16 cellular contexts compared by ENCODE assay signal in genomic region chr3:143511174-143511879, GRCh38.
DNase-seq lines count a peak whose midpoint lies in the region; ATAC-seq and TF ChIP-seq lines count a peak whose summit lies in the region.
"Had no signal": no experiment of that assay in that cellular context is flagged by ENCODE, and none has a peak within 500 bp of the region (broad histone marks: within the 10 kb centered on the region; RNA-seq: fewer than 3 reads in every experiment).

No MANE protein-coding gene starts in this region.

- H3K27ac ChIP-seq in Karpas-422 (ENCODE audit: low read length) (no peak overlapping the region), thyroid gland (no peak overlapping the region)
- H3K27ac ChIP-seq: BLaER1 treated with 17β-estradiol and CSF1 and Interleukin-3, amounts not matched to agents 10 nM and 100 nM; GM23248; HL-60 had no signal

- intact Hi-C loops in mucosa of descending colon (cut with DNase I, micrococcal nuclease) = loop anchor here in 1 of 2 donors (5.0 kb wide), 1 partner anchor 71 kb away; no protein-coding TSS in a partner anchor
- intact Hi-C loops in thyroid gland (cut with DNase I) = no loop called here
- intact Hi-C loops in activated CD4-positive, alpha-beta T cell treated with anti-CD3 and anti-CD28 coated beads for 36 hours (cut with DNase I, micrococcal nuclease) = no loop called here

- DNase-seq in DMS53 (lab: John Stamatoyannopoulos, UW) (peak; percentile 52), Karpas-422 (no peak), mucosa of descending colon (no peak), thyroid gland (peak; percentile 41 to 50), NCI-H2029 treated with DMSO at 0.1 percent for 48 hours (lab: John Stamatoyannopoulos, UW) (no peak), activated T-cell treated with anti-CD3 and anti-CD28 coated beads for 4 hours (no peak)
- DNase-seq in activated CD4-positive, alpha-beta T cell treated with anti-CD3 and anti-CD28 coated beads for 36 hours = no peak
- DNase-seq: ACHN; CD4-positive, alpha-beta T cell; DND-41; GDM1; GM23248; IMR-90 had no signal

- H3K9me3 Mint-ChIP-seq in activated CD4-positive, alpha-beta T cell treated with anti-CD3 and anti-CD28 coated beads for 36 hours (ENCODE audit: low read depth) = no peaks in the 10 kb centered on the region
- H3K9me3 Mint-ChIP-seq: CD4-positive, alpha-beta T cell had no signal

- TF ChIP-seq CTCF in mucosa of descending colon (IDR thresholded peaks at IDR 0.05) (no peak), thyroid gland (IDR thresholded peaks at IDR 0.05) (no peak)

- H3K27me3 ChIP-seq in Karpas-422 (ENCODE audit: low read length) = no peaks in the 10 kb centered on the region
- H3K27me3 ChIP-seq in thyroid gland = no peaks in the 10 kb centered on the region
- H3K27me3 ChIP-seq: BLaER1 treated with 17β-estradiol and CSF1 and Interleukin-3, amounts not matched to agents 10 nM and 100 nM had no signal

- H3K9me3 ChIP-seq in Karpas-422 (ENCODE audit: low read length) = no peaks in the 10 kb centered on the region
- no peaks in the 10 kb centered on the region for H3K9me3 ChIP-seq in mucosa of descending colon
- no peaks in the 10 kb centered on the region for H3K9me3 ChIP-seq in thyroid gland
- H3K9me3 ChIP-seq: BLaER1 treated with 17β-estradiol and CSF1 and Interleukin-3, amounts not matched to agents 10 nM and 100 nM had no signal

- H3K4me2 ChIP-seq in Karpas-422 (ENCODE audit: low read depth, low read length, poor library complexity, severe bottlenecking) = no peak overlapping the region
- H3K4me2 ChIP-seq: BLaER1 treated with 17β-estradiol and CSF1 and Interleukin-3, amounts not matched to agents 10 nM and 100 nM had no signal

- no peaks in the 10 kb centered on the region for H3K9me2 ChIP-seq in Karpas-422 (replicated peaks; ENCODE audit: insufficient read depth, low read length)

- H3K4me1 Mint-ChIP-seq in activated CD4-positive, alpha-beta T cell treated with anti-CD3 and anti-CD28 coated beads for 36 hours = no peaks in the 10 kb centered on the region

- H4K20me1 ChIP-seq in Karpas-422 (ENCODE audit: insufficient read depth, low read depth, low read length) = no peaks in the 10 kb centered on the region
- H4K20me1 ChIP-seq: BLaER1 treated with 17β-estradiol and CSF1 and Interleukin-3, amounts not matched to agents 10 nM and 100 nM had no signal

- no peak for TF ChIP-seq POLR2A in thyroid gland (IDR thresholded peaks at IDR 0.05)

- no peaks in the 10 kb centered on the region for H3K36me3 ChIP-seq in Karpas-422 (ENCODE audit: insufficient read depth, low read length)
- no peaks in the 10 kb centered on the region for H3K36me3 ChIP-seq in mucosa of descending colon (ENCODE audit: low read depth)
- H3K36me3 ChIP-seq in thyroid gland = no peaks in the 10 kb centered on the region

- H3K36me3 Mint-ChIP-seq in activated CD4-positive, alpha-beta T cell treated with anti-CD3 and anti-CD28 coated beads for 36 hours (ENCODE audit: low read depth) = no peaks in the 10 kb centered on the region

- H3K79me2 ChIP-seq in Karpas-422 (ENCODE audit: low read length) = no peaks in the 10 kb centered on the region

- peak; percentile 77 for ATAC-seq in mucosa of descending colon
- no peak for ATAC-seq in activated CD4-positive, alpha-beta T cell treated with anti-CD3 and anti-CD28 coated beads for 36 hours
- ATAC-seq: HCT116 had no signal

- POLR2A ChIA-PET in activated CD4-positive, alpha-beta T cell treated with anti-CD3 and anti-CD28 coated beads for 36 hours (lab: Charles Lee) = no interaction called here

- no peak overlapping the region for H3K4me3 ChIP-seq in Karpas-422 (ENCODE audit: low read length)
- no peak overlapping the region for H3K4me3 ChIP-seq in mucosa of descending colon
- H3K4me3 ChIP-seq in thyroid gland (replicated peaks in 1 of 3) = no peak overlapping the region
- H3K4me3 ChIP-seq: BLaER1 treated with 17β-estradiol and CSF1 and Interleukin-3, amounts not matched to agents 10 nM and 100 nM; GM23248 had no signal

- no peaks in the 10 kb centered on the region for H3K27me3 Mint-ChIP-seq in activated CD4-positive, alpha-beta T cell treated with anti-CD3 and anti-CD28 coated beads for 36 hours
- H3K27me3 Mint-ChIP-seq: CD4-positive, alpha-beta T cell had no signal

- CTCF ChIA-PET in activated CD4-positive, alpha-beta T cell treated with anti-CD3 and anti-CD28 coated beads for 36 hours (lab: Charles Lee) = no interaction called here

- peak overlapping the region; percentile 74; the same call in 1 of the 2 replicates for H2AFZ ChIP-seq in Karpas-422 (ENCODE audit: low read length)
- H2AFZ ChIP-seq: GM23248 had no signal

- no peak overlapping the region for H3K4me3 Mint-ChIP-seq in activated CD4-positive, alpha-beta T cell treated with anti-CD3 and anti-CD28 coated beads for 36 hours
- H3K4me3 Mint-ChIP-seq: CD4-positive, alpha-beta T cell had no signal

- no peak overlapping the region for H3K27ac Mint-ChIP-seq in activated CD4-positive, alpha-beta T cell treated with anti-CD3 and anti-CD28 coated beads for 36 hours
- H3K27ac Mint-ChIP-seq: CD4-positive, alpha-beta T cell had no signal

- H3K9ac ChIP-seq in Karpas-422 (ENCODE audit: low read length) = no peak overlapping the region
- H3K9ac ChIP-seq: BLaER1 treated with 17β-estradiol and CSF1 and Interleukin-3, amounts not matched to agents 10 nM and 100 nM; GM23248 had no signal

- H3K4me1 ChIP-seq in Karpas-422 (ENCODE audit: low read length) (no peaks in the 10 kb centered on the region), mucosa of descending colon (ENCODE audit: low read depth) (no peaks in the 10 kb centered on the region), thyroid gland (peaks cover 7 to 14% of the 10 kb centered on the region in 2 donors)

- 69 to 80% methylated on average over 5 of the region's 5 CpGs for WGBS in thyroid gland, 2 donors

Comparison
In these comparisons a context has a peak if more than half of its experiments do, and no peak if none do; other contexts are left out.
1. DNase-seq: peak in DMS53 (single experiment) and thyroid gland (2 of 2); none in Karpas-422 (single experiment), mucosa of descending colon (0 of 3), NCI-H2029 treated with DMSO at 0.1 percent for 48 hours (single experiment), activated CD4-positive, alpha-beta T cell treated with anti-CD3 and anti-CD28 coated beads for 36 hours (single experiment) and activated T-cell treated with anti-CD3 and anti-CD28 coated beads for 4 hours (single experiment).